10 cellular contexts compared by ENCODE assay signal in the genomic region with DNA sequence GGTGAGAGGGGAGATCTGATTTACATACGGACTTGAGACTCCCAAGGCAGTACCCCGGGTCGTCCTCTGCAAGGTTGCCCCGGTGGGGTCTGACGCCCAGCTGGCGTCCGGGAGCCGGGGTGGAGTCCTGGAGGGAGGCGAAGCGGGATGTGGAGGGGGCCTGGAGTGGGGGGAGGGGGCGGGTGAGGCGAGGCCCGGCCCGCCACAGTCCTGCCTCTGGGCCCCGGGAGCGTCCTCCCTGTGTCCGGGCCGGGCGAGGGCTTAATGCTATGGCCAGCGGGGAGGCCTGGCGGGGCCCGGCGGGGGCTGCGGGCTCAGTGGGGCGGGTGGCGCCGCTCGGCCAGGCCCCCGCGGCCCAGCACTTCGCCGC. TPM values are rescaled to one million over a fixed set of nuclear protein-coding genes. Genes with fewer than 3 reads are reported as not detected.
DNase-seq lines count a peak whose midpoint lies in the region; ATAC-seq and TF ChIP-seq lines count a peak whose summit lies in the region.
"Had no signal": no experiment of that assay in that cellular context is flagged by ENCODE, and none has a peak within 500 bp of the region (broad histone marks: within the 10 kb centered on the region; RNA-seq: fewer than 3 reads in every experiment).

No MANE protein-coding gene starts in this region.

- H3K9me3 Mint-ChIP-seq in Caco-2 (ENCODE audit: unreplicated experiment) (no peaks in the 10 kb centered on the region), progenitor cell of endocrine pancreas (ENCODE audit: low read depth) (no peaks in the 10 kb centered on the region)
- no peaks in the 10 kb centered on the region for H3K9me3 Mint-ChIP-seq in CD4-positive, alpha-beta memory T cell
- H3K9me3 Mint-ChIP-seq: activated B cell treated with CpG ODN at 0.5 μM for 24 hours had no signal

- ATAC-seq in HG02885 (IDR thresholded peaks at IDR 0.05; ENCODE audit: poor library complexity, unreplicated experiment) (no peak), GM19467 (IDR thresholded peaks at IDR 0.05; ENCODE audit: unreplicated experiment) (no peak)

- no peaks in the 10 kb centered on the region for H3K36me3 Mint-ChIP-seq in Caco-2 (ENCODE audit: insufficient read depth, unreplicated experiment)
- H3K36me3 Mint-ChIP-seq in progenitor cell of endocrine pancreas (ENCODE audit: insufficient read depth): no peaks in the 10 kb centered on the region
- H3K36me3 Mint-ChIP-seq in CD4-positive, alpha-beta memory T cell: no peaks in the 10 kb centered on the region
- H3K36me3 Mint-ChIP-seq: activated naive CD8-positive, alpha-beta T cell had no signal

- H3K27ac Mint-ChIP-seq in Caco-2 (ENCODE audit: unreplicated experiment) (no peak overlapping the region), progenitor cell of endocrine pancreas (no peak overlapping the region)
- H3K27ac Mint-ChIP-seq in CD4-positive, alpha-beta memory T cell: no peak overlapping the region
- H3K27ac Mint-ChIP-seq: activated B cell treated with CpG ODN at 0.5 μM for 24 hours; activated naive CD8-positive, alpha-beta T cell had no signal

- H3K9me3 ChIP-seq in Caco-2 (peaks cover 10% of the 10 kb centered on the region; the same call in 1 of the 2 replicates), right atrium auricular region (no peaks in the 10 kb centered on the region)
- no peaks in the 10 kb centered on the region for H3K9me3 ChIP-seq in CD4-positive, alpha-beta memory T cell (ENCODE audit: control insufficient read depth in 1 of 2, low read length in 2 of 2)

- POLR2A ChIA-PET in Caco-2 (lab: Charles Lee): interaction anchor here (0.9 kb wide), 1 partner anchor 84 kb away, joined by 3 read pairs; no protein-coding TSS in a partner anchor
- POLR2A ChIA-PET in CD4-positive, alpha-beta memory T cell (lab: Charles Lee; ENCODE audit: partially characterized antibody): no interaction called here

- DNase-seq in Caco-2 (no peak), right atrium auricular region (ENCODE audit: low spot score) (no peak), progenitor cell of endocrine pancreas (ENCODE audit: low spot score, unreplicated experiment) (no peak), pons (ENCODE audit: low spot score) (no peak)
- DNase-seq in CD4-positive, alpha-beta memory T cell: no peak
- DNase-seq: activated B cell treated with CpG ODN at 0.5 μM for 24 hours had no signal

- H3K27me3 Mint-ChIP-seq in Caco-2 (ENCODE audit: insufficient read depth, unreplicated experiment) (no peaks in the 10 kb centered on the region), progenitor cell of endocrine pancreas (no peaks in the 10 kb centered on the region)
- no peaks in the 10 kb centered on the region for H3K27me3 Mint-ChIP-seq in CD4-positive, alpha-beta memory T cell
- H3K27me3 Mint-ChIP-seq: activated B cell treated with CpG ODN at 0.5 μM for 24 hours; activated naive CD8-positive, alpha-beta T cell had no signal

- peak overlapping the region; percentile 9; the same call in 1 of the 2 replicates for H3K4me3 ChIP-seq in Caco-2 (ENCODE audit: low read depth, low read length)
- peak overlapping the region; percentile 33 to 56 for H3K4me3 ChIP-seq in right atrium auricular region
- no peak overlapping the region for H3K4me3 ChIP-seq in CD4-positive, alpha-beta memory T cell (ENCODE audit: low read length in 2 of 2)

- TF ChIP-seq CTCF in Caco-2 (IDR thresholded peaks at IDR 0.05; ENCODE audit: insufficient read depth in 1 of 2, low read depth in 1 of 2, low read length in 1 of 2, severe bottlenecking in 1 of 2, unreplicated experiment in 1 of 2): no peak
- TF ChIP-seq CTCF in right atrium auricular region (IDR thresholded peaks at IDR 0.05): no peak
- no peak for TF ChIP-seq CTCF in progenitor cell of endocrine pancreas (IDR thresholded peaks at IDR 0.05; ENCODE audit: unreplicated experiment)

- H3K27me3 ChIP-seq in Caco-2 (replicated peaks; ENCODE audit: control insufficient read depth, insufficient read depth, low read length): no peaks in the 10 kb centered on the region
- no peaks in the 10 kb centered on the region for H3K27me3 ChIP-seq in right atrium auricular region
- H3K27me3 ChIP-seq in CD4-positive, alpha-beta memory T cell (ENCODE audit: insufficient read depth, low read length): no peaks in the 10 kb centered on the region

- H3K4me3 Mint-ChIP-seq in Caco-2 (ENCODE audit: unreplicated experiment) (no peak overlapping the region), progenitor cell of endocrine pancreas (ENCODE audit: low read depth) (peak overlapping the region; percentile 72)
- no peak overlapping the region for H3K4me3 Mint-ChIP-seq in CD4-positive, alpha-beta memory T cell
- H3K4me3 Mint-ChIP-seq: activated B cell treated with CpG ODN at 0.5 μM for 24 hours; activated naive CD8-positive, alpha-beta T cell had no signal

- H3K27ac ChIP-seq in angular gyrus (ENCODE audit: low read depth, low read length): peak overlapping the region; percentile 32
- H3K27ac ChIP-seq in right atrium auricular region: peak overlapping the region; percentile 88 to 98
- H3K27ac ChIP-seq in CD4-positive, alpha-beta memory T cell (ENCODE audit: low read depth, low read length): no peak overlapping the region

- intact Hi-C loops in Caco-2 (cut with micrococcal nuclease; ENCODE audit: unreplicated experiment): loop anchor here (1.0 to 2.0 kb wide), 4 partner anchors 46 to 178 kb away; no protein-coding TSS in a partner anchor
- intact Hi-C loops in CD4-positive, alpha-beta memory T cell (cut with micrococcal nuclease): no loop called here

- no TSS peak for BruUV-seq in Caco-2 (replicated peaks; lab: Mats Ljungman, UMichigan)

- H3K36me3 ChIP-seq in Caco-2 (ENCODE audit: control insufficient read depth, insufficient read depth, low read length) (no peaks in the 10 kb centered on the region), right atrium auricular region (peaks cover 16% of the 10 kb centered on the region)
- H3K36me3 ChIP-seq in CD4-positive, alpha-beta memory T cell (ENCODE audit: insufficient read depth, low read length): no peaks in the 10 kb centered on the region

- peaks cover 4% of the 10 kb centered on the region; the same call in 1 of the 2 replicates for H3K4me1 ChIP-seq in Caco-2
- H3K4me1 ChIP-seq in right atrium auricular region: peaks cover 0 to 12% of the 10 kb centered on the region in 2 donors
- peaks cover 4% of the 10 kb centered on the region for H3K4me1 ChIP-seq in CD4-positive, alpha-beta memory T cell (ENCODE audit: insufficient read depth, low read length)

- no peaks in the 10 kb centered on the region for H3K4me1 Mint-ChIP-seq in Caco-2 (ENCODE audit: low read depth, unreplicated experiment)
- peaks cover 2% of the 10 kb centered on the region for H3K4me1 Mint-ChIP-seq in progenitor cell of endocrine pancreas (ENCODE audit: low read depth)
- peaks cover 2 to 5% (median 3%) of the 10 kb centered on the region in 4 donors for H3K4me1 Mint-ChIP-seq in CD4-positive, alpha-beta memory T cell

- CTCF ChIA-PET in Caco-2 (lab: Charles Lee): interaction anchor here (0.6 to 1.9 kb wide), 26 partner anchors 8 to 533 kb away, joined by 3 to 27 read pairs (median 4); partner anchors contain the start of genes ACP2, DDB2, MADD and NR1H3
- CTCF ChIA-PET in CD4-positive, alpha-beta memory T cell (lab: Charles Lee; ENCODE audit: partially characterized antibody): no interaction called here

RNA-seq across cellular contexts. Expression of gene MYBPC3, which starts 2.4 kb away (rescaled TPM):
- total RNA-seq in Caco-2 (2022) (not detected in 2 replicates), right atrium auricular region (1,000 to 10,000 TPM in 1 of 2 donors, 100 to 1,000 TPM in 1; 797 to 1,210 TPM), progenitor cell of endocrine pancreas (0.10 and 0.22 TPM in 2 replicates)
- not detected for total RNA-seq in CD4-positive, alpha-beta memory T cell
- polyA plus RNA-seq in CD4-positive, alpha-beta memory T cell: not detected

RNA-seq across cellular contexts. Expression of gene SPI1, which starts 23.4 kb away (rescaled TPM):
- total RNA-seq in Caco-2 (2022) (not detected in 2 replicates), right atrium auricular region (10 to 100 TPM in 1 of 2 donors, 1 to 10 TPM in 1; 7.5 to 23.1 TPM), progenitor cell of endocrine pancreas (not detected in 2 replicates)
- 1 to 10 TPM; 4.8 to 5.0 TPM for total RNA-seq in CD4-positive, alpha-beta memory T cell
- under 1 TPM in 1 of 2 donors, not detected in 1; 0.28 TPM for polyA plus RNA-seq in CD4-positive, alpha-beta memory T cell

RNA-seq across cellular contexts. Expression of gene SLC39A13, which starts 53.5 kb away (rescaled TPM):
- total RNA-seq in Caco-2 (2022): 27.1 and 30.8 TPM in 2 replicates
- total RNA-seq in right atrium auricular region: 10 to 100 TPM; 78.4 to 79.8 TPM
- 38.3 and 42.4 TPM in 2 replicates for total RNA-seq in progenitor cell of endocrine pancreas
- total RNA-seq in CD4-positive, alpha-beta memory T cell: 10 to 100 TPM; 63.6 to 68.3 TPM
- 10 to 100 TPM; 22.3 to 33.6 TPM for polyA plus RNA-seq in CD4-positive, alpha-beta memory T cell

Comparison
In these comparisons a context has a peak if more than half of its experiments do, and no peak if none do; other contexts are left out.
1. H3K4me3 ChIP-seq: peak in Caco-2 (single experiment) and right atrium auricular region (2 of 2); none in CD4-positive, alpha-beta memory T cell (0 of 2).
2. RNA of gene MYBPC3, which starts 2.4 kb away (total RNA-seq): 797 to 1,210 TPM in right atrium auricular region; 0.10 to 0.22 TPM in progenitor cell of endocrine pancreas, not detected in Caco-2 and not detected in CD4-positive, alpha-beta memory T cell; every median in the first group is over 100 times any median in the second.